8 cellular contexts compared by ENCODE assay signal in genomic region chr1:68229927-68230812, GRCh38. TPM values are rescaled to one million over a fixed set of nuclear protein-coding genes. Genes with fewer than 3 reads are reported as not detected.
DNase-seq lines count a peak whose midpoint lies in the region; ATAC-seq and TF ChIP-seq lines count a peak whose summit lies in the region.

No MANE protein-coding gene starts in this region.

- no peak for DNase-seq in activated CD8-positive, alpha-beta T cell treated with anti-CD3 and anti-CD28 coated beads, Interleukin-2, amount 10 ng/mL, durations not matched to agents 7 days and 5 days
- DNase-seq in activated CD8-positive, alpha-beta T cell treated with anti-CD3 and anti-CD28 coated beads for 36 hours, result no peak
- DNase-seq in coronary artery (ENCODE audit: low spot score) (no peak), upper lobe of right lung (no peak), ureter (ENCODE audit: low spot score) (no peak)

- H3K4me1 Mint-ChIP-seq in activated CD8-positive, alpha-beta T cell treated with anti-CD3 and anti-CD28 coated beads, Interleukin-2, amount 10 ng/mL, durations not matched to agents 7 days and 5 days (ENCODE audit: low read depth), result peaks cover 8% of the 10 kb centered on the region
- H3K4me1 Mint-ChIP-seq in activated CD8-positive, alpha-beta T cell treated with anti-CD3 and anti-CD28 coated beads for 36 hours (ENCODE audit: low read depth), result peaks cover 11% of the 10 kb centered on the region

- TF ChIP-seq CTCF in activated CD8-positive, alpha-beta T cell treated with anti-CD3 and anti-CD28 coated beads for 36 hours (IDR thresholded peaks at IDR 0.05), result no peak
- no peak for TF ChIP-seq CTCF in coronary artery (IDR thresholded peaks at IDR 0.05)
- TF ChIP-seq CTCF in upper lobe of right lung (IDR thresholded peaks at IDR 0.05), result no peak

- H3K9me3 Mint-ChIP-seq in activated CD8-positive, alpha-beta T cell treated with anti-CD3 and anti-CD28 coated beads, Interleukin-2, amount 10 ng/mL, durations not matched to agents 7 days and 5 days (ENCODE audit: insufficient read depth), result no peaks in the 10 kb centered on the region
- no peaks in the 10 kb centered on the region for H3K9me3 Mint-ChIP-seq in activated CD8-positive, alpha-beta T cell treated with anti-CD3 and anti-CD28 coated beads for 36 hours

- intact Hi-C loops in activated CD8-positive, alpha-beta T cell treated with anti-CD3 and anti-CD28 coated beads for 36 hours (cut with micrococcal nuclease), result no loop called here
- intact Hi-C loops in upper lobe of right lung (cut with DNase I), result no loop called here

- peaks cover 6% of the 10 kb centered on the region for H3K4me1 ChIP-seq in mesodermal cell (ENCODE audit: control insufficient read depth, insufficient read depth, low read length, poor library complexity, severe bottlenecking)
- no peaks in the 10 kb centered on the region for H3K4me1 ChIP-seq in upper lobe of right lung

- H3K27me3 ChIP-seq in upper lobe of right lung, result no peaks in the 10 kb centered on the region

- peaks cover 13% of the 10 kb centered on the region for H3K36me3 ChIP-seq in mesodermal cell (ENCODE audit: control insufficient read depth, insufficient read depth, low read length)
- no peaks in the 10 kb centered on the region for H3K36me3 ChIP-seq in upper lobe of right lung

- POLR2A ChIA-PET in activated CD8-positive, alpha-beta T cell treated with anti-CD3 and anti-CD28 coated beads, Interleukin-2, amount 10 ng/mL, durations not matched to agents 7 days and 5 days (lab: Charles Lee), result no interaction called here
- POLR2A ChIA-PET in activated CD8-positive, alpha-beta T cell treated with anti-CD3 and anti-CD28 coated beads for 36 hours (lab: Charles Lee), result no interaction called here

- no peak for ATAC-seq in activated CD8-positive, alpha-beta T cell treated with anti-CD3 and anti-CD28 coated beads, Interleukin-2, amount 10 ng/mL, durations not matched to agents 7 days and 5 days
- ATAC-seq in activated CD8-positive, alpha-beta T cell treated with anti-CD3 and anti-CD28 coated beads for 36 hours, result no peak
- ATAC-seq in upper lobe of right lung, result no peak
- no peak for ATAC-seq in GM19324 (IDR thresholded peaks at IDR 0.05; ENCODE audit: low FRiP score, unreplicated experiment)
- no peak for ATAC-seq in HG02938 (IDR thresholded peaks at IDR 0.05; ENCODE audit: unreplicated experiment)

- peak overlapping the region; percentile 31 for H3K4me3 Mint-ChIP-seq in activated CD8-positive, alpha-beta T cell treated with anti-CD3 and anti-CD28 coated beads, Interleukin-2, amount 10 ng/mL, durations not matched to agents 7 days and 5 days
- no peak overlapping the region for H3K4me3 Mint-ChIP-seq in activated CD8-positive, alpha-beta T cell treated with anti-CD3 and anti-CD28 coated beads for 36 hours

- no peaks in the 10 kb centered on the region for H3K36me3 Mint-ChIP-seq in activated CD8-positive, alpha-beta T cell treated with anti-CD3 and anti-CD28 coated beads, Interleukin-2, amount 10 ng/mL, durations not matched to agents 7 days and 5 days (ENCODE audit: low read depth)
- H3K36me3 Mint-ChIP-seq in activated CD8-positive, alpha-beta T cell treated with anti-CD3 and anti-CD28 coated beads for 36 hours (ENCODE audit: low read depth), result no peaks in the 10 kb centered on the region

- no peak overlapping the region for H3K27ac Mint-ChIP-seq in activated CD8-positive, alpha-beta T cell treated with anti-CD3 and anti-CD28 coated beads, Interleukin-2, amount 10 ng/mL, durations not matched to agents 7 days and 5 days
- H3K27ac Mint-ChIP-seq in activated CD8-positive, alpha-beta T cell treated with anti-CD3 and anti-CD28 coated beads for 36 hours, result no peak overlapping the region

- H3K4me3 ChIP-seq in coronary artery (peak overlapping the region; percentile 90), mesodermal cell (ENCODE audit: extremely low read depth, insufficient read depth, low read length, poor library complexity, severe bottlenecking) (peak overlapping the region; percentile 82), upper lobe of right lung (peak overlapping the region; percentile 77)

- WGBS in mesodermal cell (ENCODE audit: insufficient coverage in 2 of 2), 2 experiments, result 25 to 45% methylated on average over 10 to 14 of the region's 14 CpGs

- CTCF ChIA-PET in activated CD8-positive, alpha-beta T cell treated with anti-CD3 and anti-CD28 coated beads, Interleukin-2, amount 10 ng/mL, durations not matched to agents 7 days and 5 days (lab: Charles Lee), result no interaction called here
- CTCF ChIA-PET in activated CD8-positive, alpha-beta T cell treated with anti-CD3 and anti-CD28 coated beads for 36 hours (lab: Charles Lee), result no interaction called here

- H3K27ac ChIP-seq in coronary artery (peak overlapping the region; percentile 81 to 92), mesodermal cell (ENCODE audit: low read depth, low read length, severe bottlenecking) (no peak overlapping the region), upper lobe of right lung (peak overlapping the region; percentile 77)

- peaks cover 52% of the 10 kb centered on the region for H3K27me3 Mint-ChIP-seq in activated CD8-positive, alpha-beta T cell treated with anti-CD3 and anti-CD28 coated beads, Interleukin-2, amount 10 ng/mL, durations not matched to agents 7 days and 5 days (ENCODE audit: low read depth)
- H3K27me3 Mint-ChIP-seq in activated CD8-positive, alpha-beta T cell treated with anti-CD3 and anti-CD28 coated beads for 36 hours, result peaks cover 61% of the 10 kb centered on the region

- H3K9me3 ChIP-seq in mesodermal cell (ENCODE audit: control insufficient read depth, low read length), result no peaks in the 10 kb centered on the region
- H3K9me3 ChIP-seq in upper lobe of right lung, result no peaks in the 10 kb centered on the region

RNA-seq across cellular contexts. Expression of gene WLS, which starts 2.2 kb away (rescaled TPM):
- total RNA-seq in activated CD8-positive, alpha-beta T cell treated with anti-CD3 and anti-CD28 coated beads, Interleukin-2, amount 10 ng/mL, durations not matched to agents 7 days and 5 days, result not detected
- total RNA-seq in activated CD8-positive, alpha-beta T cell treated with anti-CD3 and anti-CD28 coated beads for 36 hours, result not detected
- polyA plus RNA-seq in mesodermal cell (2013, experiment 1 of 2), result 174 TPM
- 146 TPM for polyA plus RNA-seq in mesodermal cell (2013, experiment 2 of 2)
- total RNA-seq in upper lobe of right lung (89.8 TPM), ureter (186 TPM)

Comparison
In these comparisons a context has a peak if more than half of its experiments do, and no peak if none do; other contexts are left out.
1. RNA of gene WLS, which starts 2.2 kb away (total RNA-seq): 186 TPM in ureter (single experiment) and 89.8 TPM in upper lobe of right lung (single experiment); not detected in activated CD8-positive, alpha-beta T cell treated with anti-CD3 and anti-CD28 coated beads, Interleukin-2, amount 10 ng/mL, durations not matched to agents 7 days and 5 days and not detected in activated CD8-positive, alpha-beta T cell treated with anti-CD3 and anti-CD28 coated beads for 36 hours; every median in the first group is over 10 times any median in the second.
2. Peak in every context shown above with its lines, with median percentiles within 50 percentile points of each other: H3K4me3 ChIP-seq.